8 cellular contexts compared by ENCODE assay signal in the genomic region with DNA sequence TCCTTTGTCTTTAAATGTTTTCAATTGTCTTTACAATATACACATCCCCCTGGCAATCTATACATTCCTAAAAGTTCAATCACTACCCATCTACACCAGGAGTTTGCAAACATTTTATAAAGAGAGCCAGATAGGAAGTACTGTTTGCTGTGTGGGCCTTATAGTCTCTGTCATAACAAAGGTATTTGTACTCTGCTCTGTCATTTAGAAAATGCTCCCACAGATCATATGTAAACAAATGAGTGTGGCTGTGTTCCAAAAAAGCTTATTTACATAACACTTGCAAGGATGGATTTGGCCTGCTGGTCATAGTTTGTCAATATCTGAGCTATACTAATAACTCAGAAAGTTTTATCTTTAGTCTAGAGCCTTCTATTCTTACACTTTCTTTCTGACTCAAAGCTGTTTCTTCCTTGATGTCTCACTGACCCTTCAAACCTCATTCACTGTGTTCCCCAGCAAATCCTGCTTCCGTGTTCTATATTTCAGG.
A peak's percentile ranks its signal among the peaks of the same experiment; 100 is the strongest.
DNase-seq lines count a peak whose midpoint lies in the region; ATAC-seq and TF ChIP-seq lines count a peak whose summit lies in the region.

No MANE protein-coding gene starts in this region.

- no peaks in the 10 kb centered on the region for H3K79me2 ChIP-seq in MM.1S (ENCODE audit: low read length)

- no peak overlapping the region for H3K9ac ChIP-seq in MM.1S (ENCODE audit: low read length)

- no peak overlapping the region for H3K4me3 ChIP-seq in MM.1S (ENCODE audit: low read length)

- intact Hi-C loops in left colon (cut with DNase I, micrococcal nuclease), result no loop called here

- H3K9me2 ChIP-seq in MM.1S (replicated peaks; ENCODE audit: insufficient read depth, low read length), result no peaks in the 10 kb centered on the region

- DNase-seq in NCI-H2029 treated with DMSO at 0.1 percent for 48 hours (lab: John Stamatoyannopoulos, UW) (peak; percentile 3), left colon (no peak), activated gamma-delta T cell treated with Interleukin-2 at 50 U/mL for 16 hours (no peak), DMS114 treated with DMSO at 0.1 percent for 48 hours (lab: John Stamatoyannopoulos, UW; ENCODE audit: unreplicated experiment) (no peak), NCI-H2081 treated with DMSO at 0.1 percent for 48 hours (lab: John Stamatoyannopoulos, UW) (no peak), MM.1S (no peak)

- H3F3A ChIP-seq in MM.1S (ENCODE audit: insufficient read depth, low read length), result no peaks in the 10 kb centered on the region

- H3K27me3 ChIP-seq in MM.1S (replicated peaks; ENCODE audit: insufficient read depth, low read length), result no peaks in the 10 kb centered on the region

- no peaks in the 10 kb centered on the region for H4K20me1 ChIP-seq in MM.1S (ENCODE audit: insufficient read depth, low read length)

- ATAC-seq in GM18861 (IDR thresholded peaks at IDR 0.05; ENCODE audit: unreplicated experiment) (peak; percentile 94), HG02763 (IDR thresholded peaks at IDR 0.05; ENCODE audit: unreplicated experiment) (peak; percentile 87), left colon (peak; percentile 96)

- H3K27ac ChIP-seq in MM.1S (ENCODE audit: low read length), result no peak overlapping the region

- no peaks in the 10 kb centered on the region for H3K36me3 ChIP-seq in MM.1S (replicated peaks; ENCODE audit: insufficient read depth, low read length)

- H3K4me1 ChIP-seq in MM.1S (ENCODE audit: low read length), result no peaks in the 10 kb centered on the region

- TF ChIP-seq CTCF in MM.1S (IDR thresholded peaks at IDR 0.05; ENCODE audit: low read length), result no peak

- H3K9me3 ChIP-seq in MM.1S (replicated peaks; ENCODE audit: insufficient read depth, low read length), result no peaks in the 10 kb centered on the region

- no peak overlapping the region for H3K4me2 ChIP-seq in MM.1S (ENCODE audit: low read depth, low read length)

- H2AFZ ChIP-seq in MM.1S (ENCODE audit: low read length), result no peak overlapping the region
